ENCODE assay signal across 18 cellular contexts in genomic region chr20:23078351-23078993, GRCh38. TPM values are rescaled to one million over a fixed set of nuclear protein-coding genes. Genes with fewer than 3 reads are reported as not detected.
A peak's percentile ranks its signal among the peaks of the same experiment; 100 is the strongest.
DNase-seq lines count a peak whose midpoint lies in the region; TF ChIP-seq lines count a peak whose summit lies in the region.
"Had no signal": no experiment of that assay in that cellular context is flagged by ENCODE, and none has a peak within 500 bp of the region (broad histone marks: within the 10 kb centered on the region; RNA-seq: fewer than 3 reads in every experiment).

No MANE protein-coding gene starts in this region.

- H3K36me3 Mint-ChIP-seq in endodermal cell (ENCODE audit: low read depth) (no peaks in the 10 kb centered on the region), neural progenitor cell (no peaks in the 10 kb centered on the region)

- H3K4me3 ChIP-seq in endodermal cell (ENCODE audit: low read length) (no peak overlapping the region), neural progenitor cell (no peak overlapping the region), uterus (no peak overlapping the region), SK-N-SH (ENCODE audit: low read depth in 2 of 2, low read length in 1 of 2) (no peak overlapping the region)

- WGBS in endodermal cell (ENCODE audit: insufficient coverage in 1 of 2, insufficient read length in 1 of 2), 2 experiments = 89 to 97% methylated on average over 2 to 4 of the region's 4 CpGs
- 11% methylated on average over 4 of the region's 4 CpGs for WGBS in SK-N-SH (ENCODE audit: low lambda C conversion rate)

- TF ChIP-seq RAD21 in SK-N-SH (IDR thresholded peaks at IDR 0.05; ENCODE audit: low read length) = no peak

- no peaks in the 10 kb centered on the region for H4K20me1 ChIP-seq in neural progenitor cell (ENCODE audit: low read depth)
- no peaks in the 10 kb centered on the region for H4K20me1 ChIP-seq in SK-N-SH (ENCODE audit: insufficient read depth)

- intact Hi-C loops in posterior vena cava (cut with DNase I) (no loop called here), uterus (cut with DNase I; ENCODE audit: low total_unique reads) (no loop called here)

- H3K4me3 Mint-ChIP-seq in endodermal cell (no peak overlapping the region), neural progenitor cell (no peak overlapping the region)
- H3K4me3 Mint-ChIP-seq: activated CD4-positive, alpha-beta T cell treated with anti-CD3 and anti-CD28 coated beads for 36 hours had no signal

- H3K9ac ChIP-seq in endodermal cell (ENCODE audit: extremely low read depth, low read length, poor library complexity, severe bottlenecking) (no peak overlapping the region), neural progenitor cell (no peak overlapping the region), SK-N-SH (no peak overlapping the region)

- no peak for TF ChIP-seq EP300 in SK-N-SH (IDR thresholded peaks at IDR 0.05; ENCODE audit: borderline replicate concordance in 1 of 2, low read depth in 1 of 2, low read length in 1 of 2)

- no peak overlapping the region for H3K4me2 ChIP-seq in neural progenitor cell
- no peak overlapping the region for H3K4me2 ChIP-seq in SK-N-SH

- H2AFZ ChIP-seq in neural progenitor cell (replicated peaks) (no peak overlapping the region), SK-N-SH (ENCODE audit: low read depth) (no peak overlapping the region)

- TF ChIP-seq CTCF in endodermal cell (conservative IDR thresholded peaks at IDR 0.05) = no peak
- TF ChIP-seq CTCF in neural progenitor cell (IDR thresholded peaks at IDR 0.05) = no peak
- TF ChIP-seq CTCF in uterus (IDR thresholded peaks at IDR 0.05) = no peak
- no peak for TF ChIP-seq CTCF in SK-N-SH (IDR thresholded peaks at IDR 0.05)

- H3K27me3 ChIP-seq in endodermal cell (ENCODE audit: control insufficient read depth, insufficient read depth, low read length, poor library complexity, severe bottlenecking) (no peaks in the 10 kb centered on the region), neural progenitor cell (no peaks in the 10 kb centered on the region), uterus (no peaks in the 10 kb centered on the region), SK-N-SH (ENCODE audit: insufficient read depth) (peaks cover 48% of the 10 kb centered on the region)

- H3K4me1 ChIP-seq in endodermal cell (ENCODE audit: control insufficient read depth, insufficient read depth, low read length) = peaks cover 3% of the 10 kb centered on the region
- H3K4me1 ChIP-seq in neural progenitor cell = peaks cover 17% of the 10 kb centered on the region
- H3K4me1 ChIP-seq in uterus = no peaks in the 10 kb centered on the region
- no peaks in the 10 kb centered on the region for H3K4me1 ChIP-seq in SK-N-SH (ENCODE audit: control insufficient read depth in 1 of 2, insufficient read depth in 2 of 2, low read depth in 1 of 2, low read length in 1 of 2)

- H3K27ac ChIP-seq in endodermal cell (ENCODE audit: low read depth, low read length) = peak overlapping the region; percentile 56
- no peak overlapping the region for H3K27ac ChIP-seq in neural progenitor cell
- H3K27ac ChIP-seq in uterus = no peak overlapping the region
- H3K27ac ChIP-seq in SK-N-SH (ENCODE audit: low read depth in 2 of 2, low read length in 1 of 2) = no peak overlapping the region
- H3K27ac ChIP-seq: C4-2B had no signal

- H3F3A ChIP-seq in neural progenitor cell (ENCODE audit: low read depth) (no peaks in the 10 kb centered on the region), SK-N-SH (replicated peaks; ENCODE audit: insufficient read depth) (no peaks in the 10 kb centered on the region)

- H3K4me1 Mint-ChIP-seq in endodermal cell = peaks cover 8% of the 10 kb centered on the region
- peaks cover 26% of the 10 kb centered on the region for H3K4me1 Mint-ChIP-seq in neural progenitor cell

- H3K27ac Mint-ChIP-seq in endodermal cell = no peak overlapping the region
- H3K27ac Mint-ChIP-seq in neural progenitor cell = peak overlapping the region; percentile 64
- H3K27ac Mint-ChIP-seq: activated CD4-positive, alpha-beta T cell treated with anti-CD3 and anti-CD28 coated beads for 36 hours had no signal

- H3K9me2 ChIP-seq in SK-N-SH = no peaks in the 10 kb centered on the region

- CTCF ChIA-PET in SK-N-SH (lab: Yijun Ruan, JAX) = no interaction called here

- H3K9me3 ChIP-seq in endodermal cell (ENCODE audit: control insufficient read depth, low read length) (no peaks in the 10 kb centered on the region), neural progenitor cell (ENCODE audit: low read depth) (no peaks in the 10 kb centered on the region), uterus (no peaks in the 10 kb centered on the region), SK-N-SH (no peaks in the 10 kb centered on the region)

- H3K79me2 ChIP-seq in neural progenitor cell (ENCODE audit: low read depth) (no peaks in the 10 kb centered on the region), SK-N-SH (ENCODE audit: insufficient read depth) (no peaks in the 10 kb centered on the region)

- TF ChIP-seq POLR2A in uterus (IDR thresholded peaks at IDR 0.05) = no peak

- POLR2A ChIA-PET in SK-N-SH (lab: Yijun Ruan, JAX) = no interaction called here

- H3K9me3 Mint-ChIP-seq in endodermal cell = no peaks in the 10 kb centered on the region
- no peaks in the 10 kb centered on the region for H3K9me3 Mint-ChIP-seq in neural progenitor cell

- H3K27me3 Mint-ChIP-seq in endodermal cell (ENCODE audit: insufficient read depth) (no peaks in the 10 kb centered on the region), neural progenitor cell (ENCODE audit: insufficient read depth, low read depth) (peaks cover 3% of the 10 kb centered on the region)
- H3K27me3 Mint-ChIP-seq: activated CD4-positive, alpha-beta T cell treated with anti-CD3 and anti-CD28 coated beads for 36 hours had no signal

- peak; percentile 10 for DNase-seq in HT1080 (ENCODE audit: low read depth)
- peak; percentile 84 for DNase-seq in NCI-H446 treated with DMSO at 0.1 percent for 48 hours (lab: John Stamatoyannopoulos, UW)
- no peak for DNase-seq in endodermal cell
- DNase-seq in neural progenitor cell (ENCODE audit: low spot score) = peak; percentile 40
- no peak for DNase-seq in posterior vena cava (ENCODE audit: low spot score)
- DNase-seq in uterus = no peak
- no peak for DNase-seq in SIG-M5 (lab: John Stamatoyannopoulos, UW)
- DNase-seq in SK-N-SH = no peak
- DNase-seq: activated CD4-positive, alpha-beta T cell treated with anti-CD3 and anti-CD28 coated beads for 36 hours; activated naive CD4-positive, alpha-beta T cell treated with Interleukin-2 at 50 U/mL for 16 hours; effector memory CD4-positive, alpha-beta T cell; NCI-H1694 treated with DMSO at 0.1 percent for 48 hours had no signal

- H3K36me3 ChIP-seq in endodermal cell (ENCODE audit: control insufficient read depth, insufficient read depth, low read length) (no peaks in the 10 kb centered on the region), neural progenitor cell (no peaks in the 10 kb centered on the region), uterus (no peaks in the 10 kb centered on the region), SK-N-SH (replicated peaks in 1 of 2; ENCODE audit: control insufficient read depth in 1 of 2, insufficient read depth in 2 of 2, low read length in 1 of 2) (no peaks in the 10 kb centered on the region)

TF ChIP-seq in SK-N-SH, 30 proteins besides CTCF, POLR2A, EP300 and RAD21 (continues in another document):
- no peak for TF ChIP-seq MXI1 (IDR thresholded peaks at IDR 0.05; ENCODE audit: low read depth, low read length)
- no peak for TF ChIP-seq TEAD4 (IDR thresholded peaks at IDR 0.05; ENCODE audit: borderline replicate concordance, insufficient read depth)
- TF ChIP-seq USF1 (IDR thresholded peaks at IDR 0.05; ENCODE audit: borderline replicate concordance, low read depth) = no peak

RNA-seq across cellular contexts. Expression of gene CD93, which starts 7.7 kb away (rescaled TPM):
- 0.03 and 0.20 TPM in 2 replicates for total RNA-seq in HT1080 (2014; rRNA removed; shearing (Covaris generic))
- polyA plus RNA-seq in HT1080 (2015; cell fraction: cytosol; rRNA removed) = 0.07 and 0.10 TPM in 2 replicates
- polyA plus RNA-seq in HT1080 (2015; cell fraction: nucleus; rRNA removed) = 0.17 and 0.24 TPM in 2 replicates
- total RNA-seq in endodermal cell (under 1 TPM in 1 of 2 donors, not detected in 1; 0.04 TPM), neural progenitor cell (ENCODE audit: low replicate concordance) (not detected in 2 replicates), posterior vena cava (10 to 100 TPM; 79.4 to 88.2 TPM), uterus (100 to 1,000 TPM in 1 of 4 donors, 10 to 100 TPM in 3; 49.1 to 100 (median 76.4) TPM)
- polyA plus RNA-seq in endodermal cell (2013, experiment 1 of 2) = 0.07 TPM
- 0.04 TPM for polyA plus RNA-seq in endodermal cell (2013, experiment 2 of 2)
- polyA plus RNA-seq in SK-N-SH (2012; rRNA removed) = 0.02 and 0.03 TPM in 2 replicates
- 0.01 TPM in 2 replicates for polyA plus RNA-seq in SK-N-SH (2012; cell fraction: cytosol; rRNA removed)
- 0.01 TPM in 2 replicates for polyA plus RNA-seq in SK-N-SH (2012; cell fraction: nucleus; rRNA removed)
- polyA plus RNA-seq: keratinocyte had no signal

RNA-seq across cellular contexts. Expression of gene THBD, which starts 29.0 kb away (rescaled TPM):
- not detected in 2 replicates for total RNA-seq in HT1080 (2014; rRNA removed; shearing (Covaris generic))
- 0.88 and 1.0 TPM in 2 replicates for polyA plus RNA-seq in HT1080 (2015; cell fraction: cytosol; rRNA removed)
- polyA plus RNA-seq in HT1080 (2015; cell fraction: nucleus; rRNA removed) = 0.62 and 1.2 TPM in 2 replicates
- total RNA-seq in endodermal cell (1 to 10 TPM; 1.2 to 2.0 TPM), neural progenitor cell (ENCODE audit: low replicate concordance) (0.06 and 0.15 TPM in 2 replicates), posterior vena cava (10 to 100 TPM; 46.9 to 53.6 TPM), uterus (10 to 100 TPM in 3 of 4 donors, 1 to 10 TPM in 1; 8.6 to 42.6 (median 28.4) TPM)
- polyA plus RNA-seq in endodermal cell (2013, experiment 1 of 2) = 0.68 TPM
- polyA plus RNA-seq in endodermal cell (2013, experiment 2 of 2) = 0.75 TPM
- polyA plus RNA-seq in SK-N-SH (2012; rRNA removed) = 0.13 and 0.33 TPM in 2 replicates
- 0.14 and 0.22 TPM in 2 replicates for polyA plus RNA-seq in SK-N-SH (2012; cell fraction: cytosol; rRNA removed)
- polyA plus RNA-seq in SK-N-SH (2012; cell fraction: nucleus; rRNA removed) = 0.18 and 0.19 TPM in 2 replicates
- total RNA-seq: activated CD4-positive, alpha-beta T cell treated with anti-CD3 and anti-CD28 coated beads for 36 hours; T-helper 2 cell treated with Interferon-gamma antibody and Interleukin-4, amounts not matched to agents 100 ng/mL and 5 ng/mL, for 36 hours had no signal

RNA-seq across cellular contexts. Expression of gene SSTR4, which starts 43.4 kb away (rescaled TPM):
- not detected in 2 replicates for total RNA-seq in HT1080 (2014; rRNA removed; shearing (Covaris generic))
- polyA plus RNA-seq in HT1080 (2015; cell fraction: cytosol; rRNA removed) = not detected in 2 replicates
- not detected in 2 replicates for polyA plus RNA-seq in HT1080 (2015; cell fraction: nucleus; rRNA removed)
- total RNA-seq in endodermal cell (under 1 TPM in 1 of 2 donors, not detected in 1; 0.40 TPM), neural progenitor cell (ENCODE audit: low replicate concordance) (not detected in 2 replicates), posterior vena cava (not detected), uterus (not detected)
- polyA plus RNA-seq in endodermal cell (2013, experiment 1 of 2) = not detected
- not detected for polyA plus RNA-seq in endodermal cell (2013, experiment 2 of 2)
- not detected in 2 replicates for polyA plus RNA-seq in SK-N-SH (2012; rRNA removed)
- not detected in 2 replicates for polyA plus RNA-seq in SK-N-SH (2012; cell fraction: cytosol; rRNA removed)
- polyA plus RNA-seq in SK-N-SH (2012; cell fraction: nucleus; rRNA removed) = not detected in 2 replicates
- total RNA-seq: activated CD4-positive, alpha-beta T cell treated with anti-CD3 and anti-CD28 coated beads for 36 hours; glomerular endothelial cell; mononuclear cell; osteocyte; T-helper 2 cell treated with Interferon-gamma antibody and Interleukin-4, amounts not matched to agents 100 ng/mL and 5 ng/mL, for 36 hours had no signal
- polyA plus RNA-seq: keratinocyte had no signal

Comparison
In these comparisons a context has a peak if more than half of its experiments do, and no peak if none do; other contexts are left out.
1. DNase-seq: peak in HT1080 (single experiment), NCI-H446 treated with DMSO at 0.1 percent for 48 hours (single experiment) and neural progenitor cell (single experiment); none in endodermal cell (single experiment), posterior vena cava (single experiment), uterus (0 of 2), SIG-M5 (single experiment) and SK-N-SH (single experiment).
2. RNA of gene CD93, which starts 7.7 kb away (total RNA-seq): 49.1 to 100 TPM in uterus and 79.4 to 88.2 TPM in posterior vena cava; 0.04 TPM in endodermal cell, 0.03 to 0.20 TPM in HT1080 and not detected in neural progenitor cell; every median in the first group is over 10 times any median in the second.